ENCODE assay signal across 1 cellular context in genomic region chr15:76196286-76196948, GRCh38.
TF ChIP-seq lines count a peak whose summit lies in the region.

No MANE protein-coding gene starts in this region.

TF ChIP-seq in HepG2, 621 proteins besides CTCF, POLR2A, EP300 and RAD21 (continued from another document and continues in another):
- TF ChIP-seq, protein P1, sequence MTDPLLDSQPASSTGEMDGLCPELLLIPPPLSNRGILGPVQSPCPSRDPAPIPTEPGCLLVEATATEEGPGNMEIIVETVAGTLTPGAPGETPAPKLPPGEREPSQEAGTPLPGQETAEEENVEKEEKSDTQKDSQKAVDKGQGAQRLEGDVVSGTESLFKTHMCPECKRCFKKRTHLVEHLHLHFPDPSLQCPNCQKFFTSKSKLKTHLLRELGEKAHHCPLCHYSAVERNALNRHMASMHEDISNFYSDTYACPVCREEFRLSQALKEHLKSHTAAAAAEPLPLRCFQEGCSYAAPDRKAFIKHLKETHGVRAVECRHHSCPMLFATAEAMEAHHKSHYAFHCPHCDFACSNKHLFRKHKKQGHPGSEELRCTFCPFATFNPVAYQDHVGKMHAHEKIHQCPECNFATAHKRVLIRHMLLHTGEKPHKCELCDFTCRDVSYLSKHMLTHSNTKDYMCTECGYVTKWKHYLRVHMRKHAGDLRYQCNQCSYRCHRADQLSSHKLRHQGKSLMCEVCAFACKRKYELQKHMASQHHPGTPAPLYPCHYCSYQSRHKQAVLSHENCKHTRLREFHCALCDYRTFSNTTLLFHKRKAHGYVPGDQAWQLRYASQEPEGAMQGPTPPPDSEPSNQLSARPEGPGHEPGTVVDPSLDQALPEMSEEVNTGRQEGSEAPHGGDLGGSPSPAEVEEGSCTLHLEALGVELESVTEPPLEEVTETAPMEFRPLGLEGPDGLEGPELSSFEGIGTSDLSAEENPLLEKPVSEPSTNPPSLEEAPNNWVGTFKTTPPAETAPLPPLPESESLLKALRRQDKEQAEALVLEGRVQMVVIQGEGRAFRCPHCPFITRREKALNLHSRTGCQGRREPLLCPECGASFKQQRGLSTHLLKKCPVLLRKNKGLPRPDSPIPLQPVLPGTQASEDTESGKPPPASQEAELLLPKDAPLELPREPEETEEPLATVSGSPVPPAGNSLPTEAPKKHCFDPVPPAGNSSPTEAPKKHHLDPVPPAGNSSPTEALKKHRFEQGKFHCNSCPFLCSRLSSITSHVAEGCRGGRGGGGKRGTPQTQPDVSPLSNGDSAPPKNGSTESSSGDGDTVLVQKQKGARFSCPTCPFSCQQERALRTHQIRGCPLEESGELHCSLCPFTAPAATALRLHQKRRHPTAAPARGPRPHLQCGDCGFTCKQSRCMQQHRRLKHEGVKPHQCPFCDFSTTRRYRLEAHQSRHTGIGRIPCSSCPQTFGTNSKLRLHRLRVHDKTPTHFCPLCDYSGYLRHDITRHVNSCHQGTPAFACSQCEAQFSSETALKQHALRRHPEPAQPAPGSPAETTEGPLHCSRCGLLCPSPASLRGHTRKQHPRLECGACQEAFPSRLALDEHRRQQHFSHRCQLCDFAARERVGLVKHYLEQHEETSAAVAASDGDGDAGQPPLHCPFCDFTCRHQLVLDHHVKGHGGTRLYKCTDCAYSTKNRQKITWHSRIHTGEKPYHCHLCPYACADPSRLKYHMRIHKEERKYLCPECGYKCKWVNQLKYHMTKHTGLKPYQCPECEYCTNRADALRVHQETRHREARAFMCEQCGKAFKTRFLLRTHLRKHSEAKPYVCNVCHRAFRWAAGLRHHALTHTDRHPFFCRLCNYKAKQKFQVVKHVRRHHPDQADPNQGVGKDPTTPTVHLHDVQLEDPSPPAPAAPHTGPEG (CRISPR knock-in tag; IDR thresholded peaks at IDR 0.05), result 0 out of 2 replicates have a peak, but pooled peaks have one; percentile 52
- TF ChIP-seq RFXAP (CRISPR knock-in tag; IDR thresholded peaks at IDR 0.05; ENCODE audit: borderline replicate concordance), result peak; percentile 46; the same call in 1 of the 2 replicates
- no peak for TF ChIP-seq HOXD1 (CRISPR knock-in tag; IDR thresholded peaks at IDR 0.05)
- no peak; the same call in 1 of the 2 replicates for TF ChIP-seq ZNF296 (CRISPR knock-in tag; conservative IDR thresholded peaks at IDR 0.05)
- TF ChIP-seq ZNF605 (CRISPR knock-in tag; IDR thresholded peaks at IDR 0.05), result 0 out of 2 replicates have a peak, but pooled peaks have one; percentile 28
- TF ChIP-seq PHF21A (CRISPR knock-in tag; IDR thresholded peaks at IDR 0.05), result peak; percentile 74
- 0 out of 2 replicates have a peak, but pooled peaks have one; percentile 39 for TF ChIP-seq MXD4 (CRISPR knock-in tag; IDR thresholded peaks at IDR 0.05)
- TF ChIP-seq MTA1 (CRISPR knock-in tag; IDR thresholded peaks at IDR 0.05; ENCODE audit: borderline replicate concordance), result peak; percentile 53; the same call in 1 of the 2 replicates
- no peak for TF ChIP-seq LBX2 (CRISPR knock-in tag; IDR thresholded peaks at IDR 0.05; ENCODE audit: borderline replicate concordance)
- TF ChIP-seq THRA (CRISPR knock-in tag; IDR thresholded peaks at IDR 0.05; ENCODE audit: borderline replicate concordance), result peak; percentile 34; the same call in 1 of the 2 replicates
- peak; percentile 39; the same call in 1 of the 2 replicates for TF ChIP-seq RXRA (CRISPR knock-in tag; IDR thresholded peaks at IDR 0.05)
- peak; percentile 88 for TF ChIP-seq ERF (CRISPR knock-in tag; IDR thresholded peaks at IDR 0.05)
- TF ChIP-seq GZF1 (CRISPR knock-in tag; IDR thresholded peaks at IDR 0.05), result 0 out of 2 replicates have a peak, but pooled peaks have one; percentile 41
- peak; percentile 72 for TF ChIP-seq PAXIP1 (CRISPR knock-in tag; conservative IDR thresholded peaks at IDR 0.05)
- 0 out of 2 replicates have a peak, but pooled peaks have one; percentile 37 for TF ChIP-seq ZXDC (CRISPR knock-in tag; IDR thresholded peaks at IDR 0.05)
- peak; percentile 22; the same call in 1 of the 2 replicates for TF ChIP-seq NCOR1 (IDR thresholded peaks at IDR 0.05; ENCODE audit: borderline replicate concordance, low read length)
- TF ChIP-seq ZBTB26 (CRISPR knock-in tag; IDR thresholded peaks at IDR 0.05; ENCODE audit: borderline replicate concordance), result 0 out of 2 replicates have a peak, but pooled peaks have one; percentile 27
- peak; percentile 53; the same call in 1 of the 2 replicates for TF ChIP-seq FOXK1 (CRISPR knock-in tag; IDR thresholded peaks at IDR 0.05; ENCODE audit: borderline replicate concordance, low read depth)
- TF ChIP-seq BCL6 (CRISPR knock-in tag; IDR thresholded peaks at IDR 0.05), result peak; percentile 49; the same call in 1 of the 2 replicates
- peak; percentile 83; the same call in 1 of the 2 replicates for TF ChIP-seq DNMT3B (CRISPR knock-in tag; conservative IDR thresholded peaks at IDR 0.05)
- TF ChIP-seq, protein P2, sequence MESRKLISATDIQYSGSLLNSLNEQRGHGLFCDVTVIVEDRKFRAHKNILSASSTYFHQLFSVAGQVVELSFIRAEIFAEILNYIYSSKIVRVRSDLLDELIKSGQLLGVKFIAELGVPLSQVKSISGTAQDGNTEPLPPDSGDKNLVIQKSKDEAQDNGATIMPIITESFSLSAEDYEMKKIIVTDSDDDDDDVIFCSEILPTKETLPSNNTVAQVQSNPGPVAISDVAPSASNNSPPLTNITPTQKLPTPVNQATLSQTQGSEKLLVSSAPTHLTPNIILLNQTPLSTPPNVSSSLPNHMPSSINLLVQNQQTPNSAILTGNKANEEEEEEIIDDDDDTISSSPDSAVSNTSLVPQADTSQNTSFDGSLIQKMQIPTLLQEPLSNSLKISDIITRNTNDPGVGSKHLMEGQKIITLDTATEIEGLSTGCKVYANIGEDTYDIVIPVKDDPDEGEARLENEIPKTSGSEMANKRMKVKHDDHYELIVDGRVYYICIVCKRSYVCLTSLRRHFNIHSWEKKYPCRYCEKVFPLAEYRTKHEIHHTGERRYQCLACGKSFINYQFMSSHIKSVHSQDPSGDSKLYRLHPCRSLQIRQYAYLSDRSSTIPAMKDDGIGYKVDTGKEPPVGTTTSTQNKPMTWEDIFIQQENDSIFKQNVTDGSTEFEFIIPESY (CRISPR knock-in tag; IDR thresholded peaks at IDR 0.05), result peak; percentile 6; the same call in 1 of the 2 replicates
- peak; percentile 92 for TF ChIP-seq FOSL2 (CRISPR knock-in tag; IDR thresholded peaks at IDR 0.05)
- no peak for TF ChIP-seq CAMTA2 (CRISPR knock-in tag; IDR thresholded peaks at IDR 0.05; ENCODE audit: borderline replicate concordance)
- peak; percentile 32; the same call in 1 of the 2 replicates for TF ChIP-seq ZNF430 (CRISPR knock-in tag; IDR thresholded peaks at IDR 0.05)
- TF ChIP-seq, protein P3, sequence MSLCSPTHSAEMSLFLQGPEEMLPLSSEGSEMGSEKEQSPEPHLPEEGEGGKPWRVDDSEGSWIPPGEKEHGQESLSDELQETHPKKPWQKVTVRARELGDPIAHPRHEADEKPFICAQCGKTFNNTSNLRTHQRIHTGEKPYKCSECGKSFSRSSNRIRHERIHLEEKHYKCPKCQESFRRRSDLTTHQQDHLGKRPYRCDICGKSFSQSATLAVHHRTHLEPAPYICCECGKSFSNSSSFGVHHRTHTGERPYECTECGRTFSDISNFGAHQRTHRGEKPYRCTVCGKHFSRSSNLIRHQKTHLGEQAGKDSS (CRISPR knock-in tag; IDR thresholded peaks at IDR 0.05; ENCODE audit: borderline replicate concordance, low read depth), result peak; percentile 87
- 0 out of 2 replicates have a peak, but pooled peaks have one; percentile 38 for TF ChIP-seq TIGD3 (CRISPR knock-in tag; IDR thresholded peaks at IDR 0.05; ENCODE audit: borderline replicate concordance)
- no peak for TF ChIP-seq ZNF710 (CRISPR knock-in tag; IDR thresholded peaks at IDR 0.05; ENCODE audit: borderline replicate concordance)
- peak; percentile 13 to 45; a peak in 1 of 4 replicates for TF ChIP-seq NR2F1 (CRISPR knock-in tag; IDR thresholded peaks at IDR 0.05)
- TF ChIP-seq ZNF766 (CRISPR knock-in tag; IDR thresholded peaks at IDR 0.05; ENCODE audit: borderline replicate concordance), result 0 out of 2 replicates have a peak, but pooled peaks have one; percentile 47
- peak; percentile 69; the same call in 1 of the 2 replicates for TF ChIP-seq ZFP37 (CRISPR knock-in tag; IDR thresholded peaks at IDR 0.05; ENCODE audit: borderline replicate concordance)
